Comparison of ENCODE assay signal across 16 cellular contexts in the genomic region with DNA sequence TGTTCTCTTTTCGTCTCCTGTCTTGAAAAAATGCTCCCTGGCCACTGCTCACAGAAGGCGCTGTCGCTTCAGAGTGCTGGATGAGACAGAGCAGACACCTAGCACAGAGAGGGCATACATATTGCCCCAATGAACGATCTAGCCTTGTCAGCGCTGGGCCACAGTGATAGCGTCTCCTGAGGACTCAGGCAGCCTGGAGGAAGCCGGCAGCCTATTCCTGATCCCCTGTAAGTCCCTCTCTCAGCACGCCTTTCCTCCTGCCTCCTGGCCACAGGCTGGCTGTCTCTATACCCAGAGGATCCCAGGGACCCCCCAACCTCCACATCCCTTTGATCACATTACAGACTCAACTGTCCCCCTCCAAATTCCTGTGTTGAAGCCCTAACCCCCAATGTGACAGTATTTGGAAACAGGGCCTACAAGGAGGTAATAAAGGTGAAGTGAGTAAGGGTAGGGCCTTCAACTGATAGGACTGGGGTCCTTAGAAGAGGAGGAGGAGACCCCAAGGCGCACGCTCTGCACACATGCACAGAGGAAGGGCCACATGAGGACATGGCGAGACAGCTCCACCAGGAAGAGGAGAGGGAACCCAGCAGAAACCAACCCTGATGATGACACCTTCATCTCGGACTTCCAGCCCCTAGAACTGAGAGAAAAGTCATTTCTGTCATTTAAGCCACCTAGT. TPM values are rescaled to one million over a fixed set of nuclear protein-coding genes. Genes with fewer than 3 reads are reported as not detected.
A peak's percentile ranks its signal among the peaks of the same experiment; 100 is the strongest.
DNase-seq lines count a peak whose midpoint lies in the region; ATAC-seq and TF ChIP-seq lines count a peak whose summit lies in the region.
"Had no signal": no experiment of that assay in that cellular context is flagged by ENCODE, and none has a peak within 500 bp of the region (broad histone marks: within the 10 kb centered on the region; RNA-seq: fewer than 3 reads in every experiment).

No MANE protein-coding gene starts in this region.

- H3K4ac ChIP-seq in neuronal stem cell (ENCODE audit: low read length) = no peak overlapping the region

- no peak overlapping the region for H4K91ac ChIP-seq in neuronal stem cell (ENCODE audit: low read depth, low read length, poor library complexity)

- 60 to 63% methylated on average over 12 of the region's 12 CpGs for WGBS in heart right ventricle, 2 donors
- no CpG with 5 or more reads among the region's 12 CpGs for WGBS in neuronal stem cell (ENCODE audit: extremely low coverage in 2 of 2, insufficient read length in 2 of 2, insufficient replicate concordance in 1 of 2), 2 donors

- intact Hi-C loops in Caco-2 (cut with micrococcal nuclease; ENCODE audit: unreplicated experiment) = no loop called here
- intact Hi-C loops in heart right ventricle (cut with DNase I) = no loop called here

- H3K9ac ChIP-seq in neuronal stem cell (ENCODE audit: low read depth, low read length, poor library complexity) = peak overlapping the region; percentile 46

- no peak overlapping the region for H3K4me2 ChIP-seq in neuronal stem cell (ENCODE audit: insufficient read depth, low read length, poor library complexity, severe bottlenecking)

- no peak overlapping the region for H2BK120ac ChIP-seq in neuronal stem cell (ENCODE audit: low read depth, low read length)

- H3K27me3 ChIP-seq in Caco-2 (replicated peaks; ENCODE audit: control insufficient read depth, insufficient read depth, low read length) (no peaks in the 10 kb centered on the region), H7 (ENCODE audit: control insufficient read depth, insufficient read depth, low read length) (no peaks in the 10 kb centered on the region), heart right ventricle (peaks cover 0 to 5% (median 0%) of the 10 kb centered on the region in 7 donors), neuronal stem cell (ENCODE audit: control insufficient read depth in 3 of 3, insufficient read depth in 3 of 3, low read depth in 1 of 3, low read length in 3 of 3) (peaks cover 0 to 10% (median 0%) of the 10 kb centered on the region in 3 experiments)

- H3K27me3 Mint-ChIP-seq in Caco-2 (ENCODE audit: insufficient read depth, unreplicated experiment) = no peaks in the 10 kb centered on the region

- peak overlapping the region; percentile 19 for H2AFZ ChIP-seq in neuronal stem cell (ENCODE audit: low read length)

- no TSS peak for BruUV-seq in Caco-2 (replicated peaks; lab: Mats Ljungman, UMichigan)

- H4K8ac ChIP-seq in neuronal stem cell (ENCODE audit: low read depth, low read length) = no peak overlapping the region

- no peak overlapping the region for H3K14ac ChIP-seq in neuronal stem cell (ENCODE audit: low read length)

- H3K27ac Mint-ChIP-seq in Caco-2 (ENCODE audit: unreplicated experiment) = peak overlapping the region; percentile 14

- peaks cover 9% of the 10 kb centered on the region for H3K4me1 ChIP-seq in Caco-2
- peaks cover 3 to 21% (median 9%) of the 10 kb centered on the region in 9 donors for H3K4me1 ChIP-seq in heart right ventricle
- no peaks in the 10 kb centered on the region for H3K4me1 ChIP-seq in neuronal stem cell (ENCODE audit: control insufficient read depth in 2 of 2, insufficient read depth in 1 of 2, low read depth in 1 of 2, low read length in 2 of 2)

- peak in 1 of 2 experiments; percentile 32 for DNase-seq in Caco-2
- peak; percentile 28 for DNase-seq in H7
- peak in 1 of 2 donors; percentile 22 for DNase-seq in heart right ventricle
- DNase-seq in neuronal stem cell (ENCODE audit: low spot score) = no peak
- DNase-seq in activated CD4-positive, alpha-beta T cell treated with anti-CD3 and anti-CD28 coated beads, Interleukin-2, amount 50 U/mL, for 48 hours = no peak
- DNase-seq in NCI-H1092 (lab: John Stamatoyannopoulos, UW) = no peak
- DNase-seq: DMS153, H9, MV-4-11, NCI-H1436, NCI-H2029, NCI-H510A, NCI-H774 had no signal

- H3K4me1 Mint-ChIP-seq in Caco-2 (ENCODE audit: low read depth, unreplicated experiment) = peaks cover 11% of the 10 kb centered on the region

- H3K27ac ChIP-seq in heart right ventricle = no peak overlapping the region
- H3K27ac ChIP-seq in neuronal stem cell (replicated peaks; ENCODE audit: low read length) = no peak overlapping the region
- H3K27ac ChIP-seq: C4-2B, HL-60 had no signal

- CTCF ChIA-PET in Caco-2 (lab: Charles Lee) = no interaction called here

- POLR2A ChIA-PET in Caco-2 (lab: Charles Lee) = no interaction called here

- no peak overlapping the region for H2BK5ac ChIP-seq in neuronal stem cell (ENCODE audit: low read length)

- no peak overlapping the region for H2BK15ac ChIP-seq in neuronal stem cell (ENCODE audit: low read length)

- H3K9me3 Mint-ChIP-seq in Caco-2 (ENCODE audit: unreplicated experiment) = no peaks in the 10 kb centered on the region
- H3K9me3 Mint-ChIP-seq: H9 had no signal

- H2AK5ac ChIP-seq in neuronal stem cell (ENCODE audit: low read depth, low read length) = peak overlapping the region; percentile 19

- no peak overlapping the region for H3K4me3 Mint-ChIP-seq in Caco-2 (ENCODE audit: unreplicated experiment)
- H3K4me3 Mint-ChIP-seq: H9 had no signal

- H2BK12ac ChIP-seq in neuronal stem cell (ENCODE audit: low read length) = peak overlapping the region; percentile 68

- TF ChIP-seq CTCF in Caco-2 (IDR thresholded peaks at IDR 0.05; ENCODE audit: insufficient read depth in 1 of 2, low read depth in 1 of 2, low read length in 1 of 2, severe bottlenecking in 1 of 2, unreplicated experiment in 1 of 2) (no peak), heart right ventricle (IDR thresholded peaks at IDR 0.05) (peak in 3 of 9 donors; percentile 13 to 15 (median 15))

- H3K9me3 ChIP-seq in Caco-2 (no peaks in the 10 kb centered on the region), heart right ventricle (no peaks in the 10 kb centered on the region), neuronal stem cell (replicated peaks in 1 of 2; ENCODE audit: control insufficient read depth in 2 of 2, insufficient read depth in 1 of 2, low read depth in 1 of 2, low read length in 2 of 2) (no peaks in the 10 kb centered on the region)

- H3K79me1 ChIP-seq in neuronal stem cell (ENCODE audit: low read depth, low read length) = no peaks in the 10 kb centered on the region

- peak overlapping the region; percentile 25 for H3K18ac ChIP-seq in neuronal stem cell (ENCODE audit: low read length)

- H3K36me3 ChIP-seq in Caco-2 (ENCODE audit: control insufficient read depth, insufficient read depth, low read length) = no peaks in the 10 kb centered on the region
- no peaks in the 10 kb centered on the region for H3K36me3 ChIP-seq in H7 (replicated peaks; ENCODE audit: control insufficient read depth, insufficient read depth, low read length)
- H3K36me3 ChIP-seq in heart right ventricle = no peaks in the 10 kb centered on the region
- H3K36me3 ChIP-seq in neuronal stem cell (replicated peaks in 1 of 2; ENCODE audit: control insufficient read depth in 2 of 2, insufficient read depth in 2 of 2, low read length in 2 of 2) = no peaks in the 10 kb centered on the region

- H3K4me3 ChIP-seq in Caco-2 (ENCODE audit: low read depth, low read length) (no peak overlapping the region), H7 (ENCODE audit: insufficient read depth, low read depth, low read length) (no peak overlapping the region), heart right ventricle (no peak overlapping the region), neuronal stem cell (ENCODE audit: low read length in 2 of 2) (no peak overlapping the region)

- peak overlapping the region; percentile 8 for H3K23ac ChIP-seq in neuronal stem cell (ENCODE audit: low read depth, low read length, poor library complexity)

- ATAC-seq in heart right ventricle = peak in 6 of 8 donors; percentile 31 to 68 (median 50)
- no peak for ATAC-seq in HG03520 (IDR thresholded peaks at IDR 0.05; ENCODE audit: unreplicated experiment)

- no peaks in the 10 kb centered on the region for H3K36me3 Mint-ChIP-seq in Caco-2 (ENCODE audit: insufficient read depth, unreplicated experiment)

RNA-seq across cellular contexts. Expression of a gene that starts 7.5 kb away (rescaled TPM):
- total RNA-seq in Caco-2 (2022) (2.5 and 2.9 TPM in 2 replicates), heart right ventricle (10 to 100 TPM in 1 of 10 donors, 1 to 10 TPM in 7, under 1 TPM in 2; 0.38 to 13.8 (median 1.7) TPM)
- total RNA-seq in H7 (2014; rRNA removed; shearing (Covaris generic)) = not detected in 2 replicates
- 1 to 10 TPM in 1 of 2 donors, under 1 TPM in 1; 0.03 to 5.5 TPM for polyA plus RNA-seq in heart right ventricle
- not detected for polyA plus RNA-seq in neuronal stem cell (2013, experiment 1 of 2)
- polyA plus RNA-seq in neuronal stem cell (2013, experiment 2 of 2) = not detected
- total RNA-seq: H9 had no signal

RNA-seq across cellular contexts. Expression of a gene that starts 54.6 kb away (rescaled TPM):
- total RNA-seq in Caco-2 (2022) (not detected in 2 replicates), heart right ventricle (not detected)
- total RNA-seq in H7 (2014; rRNA removed; shearing (Covaris generic)) = 0.11 and 0.17 TPM in 2 replicates
- polyA plus RNA-seq in heart right ventricle = not detected
- polyA plus RNA-seq in neuronal stem cell (2013, experiment 1 of 2) = 0.03 TPM
- 0.07 TPM for polyA plus RNA-seq in neuronal stem cell (2013, experiment 2 of 2)

RNA-seq across cellular contexts. Expression of a gene that starts 59.2 kb away (rescaled TPM):
- total RNA-seq in Caco-2 (2022) (42.7 and 48.4 TPM in 2 replicates), heart right ventricle (10 to 100 TPM; 34.8 to 55.0 (median 49.2) TPM)
- 26.6 and 27.9 TPM in 2 replicates for total RNA-seq in H7 (2014; rRNA removed; shearing (Covaris generic))
- polyA plus RNA-seq in heart right ventricle = 10 to 100 TPM; 24.9 to 33.9 TPM
- polyA plus RNA-seq in neuronal stem cell (2013, experiment 1 of 2) = 28.2 TPM
- 29.2 TPM for polyA plus RNA-seq in neuronal stem cell (2013, experiment 2 of 2)
